In the genomic region with DNA sequence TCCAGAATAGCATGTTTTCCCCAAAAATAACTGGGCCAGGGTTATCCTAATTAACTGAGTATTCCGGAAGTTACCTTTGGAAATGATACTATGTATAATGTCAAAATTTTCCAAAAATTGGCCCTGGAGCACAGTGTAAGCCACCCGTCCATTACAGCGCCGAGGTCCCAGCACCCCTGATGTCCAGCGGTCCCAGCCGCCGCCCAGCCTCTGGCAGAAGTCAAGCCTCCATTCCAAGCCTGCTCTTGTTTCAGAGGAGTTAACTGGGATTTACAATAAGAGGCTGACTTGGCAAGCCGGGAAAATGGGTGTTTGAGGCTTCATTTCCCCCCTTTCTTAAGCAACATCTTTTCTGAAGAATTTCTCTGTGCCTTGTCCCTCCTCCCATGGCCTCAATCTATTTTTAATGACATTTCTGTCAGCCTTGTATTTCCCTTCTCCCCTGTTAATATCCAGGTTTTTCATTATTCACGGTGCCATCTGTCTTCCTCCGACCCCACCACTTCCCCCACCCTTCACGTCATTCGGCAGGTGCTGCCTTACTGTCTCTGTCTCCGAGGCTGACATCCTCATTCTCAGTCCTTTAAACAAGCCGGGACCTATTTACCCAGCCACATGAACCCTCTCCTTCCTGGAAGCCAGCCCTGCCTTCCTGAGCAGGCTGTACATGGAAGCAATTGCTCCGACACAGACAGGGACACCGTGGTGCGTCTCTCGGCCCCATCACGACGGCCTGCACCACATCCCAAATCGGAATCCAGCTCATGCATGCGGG, we compare ENCODE assay signal across 11 cellular contexts.
"Had no signal": no experiment of that assay in that cellular context is flagged by ENCODE, and none has a peak within 500 bp of the region (broad histone marks: within the 10 kb centered on the region; RNA-seq: fewer than 3 reads in every experiment).

No MANE protein-coding gene starts in this region.

- DNase-seq: activated CD4-positive, alpha-beta T cell treated with anti-CD3 and anti-CD28 coated beads, Interleukin-2, amount 50 U/mL, for 48 hours; activated naive CD4-positive, alpha-beta T cell treated with anti-CD3 and anti-CD28 coated beads for 36 hours; activated naive CD8-positive, alpha-beta T cell treated with anti-CD3 and anti-CD28 coated beads, Interleukin-2, amount 50 U/mL, for 24 hours; naive B cell; stimulated activated CD4-positive, alpha-beta T cell treated with anti-CD3 and anti-CD28 coated beads, Interleukin-2, amount 100 ng/mL, for 48 hours; stimulated activated naive B cell treated with anti-CD40 and anti-IgM and Interleukin-4, amounts not matched to agents 10 μg/mL and 1 μg/mL and 100 μg/mL, for 72 hours; T-helper 17 cell; WERI-Rb-1 had no signal

- H3K4me1 ChIP-seq: parathyroid adenoma had no signal

- H2AFZ ChIP-seq: parathyroid adenoma had no signal

- H3K27me3 ChIP-seq: ascending aorta had no signal

- H3K27ac ChIP-seq: parathyroid adenoma, WERI-Rb-1 had no signal

- H3K79me2 ChIP-seq: parathyroid adenoma had no signal

- H3K36me3 ChIP-seq: ascending aorta, WERI-Rb-1 had no signal

- ATAC-seq: activated naive CD8-positive, alpha-beta T cell treated with anti-CD3 and anti-CD28 coated beads, Interleukin-2, amount 50 U/mL, for 24 hours; activated T-helper 17 cell treated with anti-CD3 and anti-CD28 coated beads, Interleukin-2, amount 50 U/mL, for 72 hours; stimulated activated naive B cell treated with anti-CD40 and anti-IgM and Interleukin-4, amounts not matched to agents 10 μg/mL and 1 μg/mL and 100 μg/mL, for 72 hours; T-helper 17 cell had no signal

- H3K9ac ChIP-seq: parathyroid adenoma had no signal

- H3K9me3 ChIP-seq: ascending aorta had no signal
